Comparison of ENCODE assay signal across 15 cellular contexts in the genomic region with DNA sequence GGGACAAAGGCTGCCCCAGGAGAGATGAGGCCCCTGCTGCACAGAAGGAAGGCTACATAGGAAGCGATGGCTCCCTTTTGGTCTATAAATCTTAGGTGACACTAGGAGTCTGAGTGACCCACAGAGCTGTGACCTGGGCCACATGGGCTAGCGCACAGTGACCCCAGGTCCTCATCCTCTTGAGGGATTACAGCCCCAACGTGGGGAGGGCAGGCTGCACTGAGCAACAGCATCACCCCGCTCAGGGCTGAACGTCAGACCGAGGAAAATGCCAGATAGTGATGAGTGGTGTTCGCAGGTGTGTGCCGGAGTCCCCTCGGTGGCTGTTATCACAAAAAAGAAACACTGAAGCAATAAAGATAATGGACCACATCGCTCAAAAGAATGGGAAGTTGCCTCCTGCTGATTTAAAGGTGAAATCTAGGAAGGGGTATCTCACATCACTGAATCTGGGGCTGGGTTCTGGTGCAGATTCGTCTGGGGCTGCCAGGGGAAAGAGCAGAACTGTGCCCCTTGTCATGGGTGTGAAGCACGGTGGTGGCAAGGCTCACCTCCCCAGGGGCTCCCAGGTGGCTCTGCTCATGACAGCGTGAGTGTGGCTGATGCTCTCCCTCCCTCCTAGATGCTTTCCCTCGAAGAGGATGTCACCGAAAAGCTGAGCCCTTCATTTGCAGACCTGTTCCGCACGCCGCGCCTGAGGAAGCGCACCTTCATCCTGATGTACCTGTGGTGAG. TPM values are rescaled to one million over a fixed set of nuclear protein-coding genes. Genes with fewer than 3 reads are reported as not detected.
"Had no signal": no experiment of that assay in that cellular context is flagged by ENCODE, and none has a peak within 500 bp of the region (broad histone marks: within the 10 kb centered on the region; RNA-seq: fewer than 3 reads in every experiment).

No MANE protein-coding gene starts in this region.

- ATAC-seq: effector memory CD8-positive, alpha-beta T cell; left colon; stimulated activated naive CD8-positive, alpha-beta T cell treated with anti-CD3 and anti-CD28 coated beads, Interleukin-15, Interleukin-2, amounts not matched to agents 100 U/mL and 50 U/mL, for 24 hours had no signal

- DNase-seq: activated CD4-positive, alpha-beta T cell treated with anti-CD3 and anti-CD28 coated beads, Interleukin-2, amount 50 U/mL, for 1 hour; activated naive CD8-positive, alpha-beta T cell treated with anti-CD3 and anti-CD28 coated beads, Interleukin-2, amount 10 ng/mL, durations not matched to agents 7 days and 5 days; amygdala; effector memory CD8-positive, alpha-beta T cell; left colon; midbrain; occipital lobe; stimulated activated naive CD8-positive, alpha-beta T cell treated with anti-CD3 and anti-CD28 coated beads, Interleukin-15, Interleukin-2, amounts not matched to agents 100 U/mL and 50 U/mL, for 24 hours; substantia nigra; T-helper 1 cell; T-helper 9 cell had no signal

- H3K27me3 ChIP-seq: tibial artery had no signal

- H3K4me3 ChIP-seq: tibial artery had no signal

- H3K27ac ChIP-seq: tibial artery had no signal

- H3K9me3 ChIP-seq: tibial artery had no signal

RNA-seq across cellular contexts. Expression of a gene that starts 14.5 kb away (rescaled TPM):
- total RNA-seq: cardiac septum, dermis microvascular lymphatic vessel endothelial cell, lung microvascular endothelial cell had no signal
